16 cellular contexts compared by ENCODE assay signal in genomic region chr9:16543225-16543624, GRCh38.
DNase-seq lines count a peak whose midpoint lies in the region; ATAC-seq, FAIRE-seq and TF ChIP-seq lines count a peak whose summit lies in the region.
"Had no signal": no experiment of that assay in that cellular context is flagged by ENCODE, and none has a peak within 500 bp of the region (broad histone marks: within the 10 kb centered on the region; RNA-seq: fewer than 3 reads in every experiment).

No MANE protein-coding gene starts in this region.

- H3K4me3 ChIP-seq in H1 (ENCODE audit: extremely low read depth in 1 of 4, insufficient read depth in 2 of 4, low read depth in 3 of 4, low read length in 4 of 4): no peak overlapping the region
- no peak overlapping the region for H3K4me3 ChIP-seq in uterus
- no peak overlapping the region for H3K4me3 ChIP-seq in BE2C (ENCODE audit: low read depth, low read length)
- H3K4me3 ChIP-seq: GM23248, HAP-1 had no signal

- H3K79me2 ChIP-seq in H1 (ENCODE audit: control insufficient read depth in 1 of 2, insufficient read depth in 2 of 2, low read length in 2 of 2): no peaks in the 10 kb centered on the region; a peak in 1 of 4 replicates

- H3K27me3 ChIP-seq in H1 (replicated peaks in 1 of 4; ENCODE audit: control insufficient read depth in 3 of 4, extremely low read depth in 1 of 4, insufficient read depth in 3 of 4, low read length in 3 of 4) (no peaks in the 10 kb centered on the region), uterus (no peaks in the 10 kb centered on the region), BE2C (no peaks in the 10 kb centered on the region)

- H3K27ac ChIP-seq in H1 (ENCODE audit: low read depth, low read length) (no peak overlapping the region), uterus (peak overlapping the region; percentile 55 to 68)
- H3K27ac ChIP-seq: C4-2B, GM23248 had no signal

- H3K4me1 ChIP-seq in H1 (replicated peaks in 1 of 4; ENCODE audit: control insufficient read depth in 3 of 4, insufficient read depth in 4 of 4, low read length in 3 of 4): peaks cover 0 to 9% (median 3%) of the 10 kb centered on the region in 4 experiments; a peak in 2 of 7 replicates
- H3K4me1 ChIP-seq in uterus: peaks cover 7 to 10% of the 10 kb centered on the region in 2 donors
- H3K4me1 ChIP-seq in BE2C: 0 out of 2 replicates have a peak, but pooled peaks cover 3% of the 10 kb centered on the region
- H3K4me1 ChIP-seq: Caco-2 had no signal

- no peak overlapping the region for H2AK5ac ChIP-seq in H1 (ENCODE audit: low read depth, low read length)

- no peak overlapping the region for H2BK5ac ChIP-seq in H1 (ENCODE audit: low read depth, low read length)

- H3K79me1 ChIP-seq in H1 (ENCODE audit: low read depth, low read length): no peaks in the 10 kb centered on the region

- TF ChIP-seq POLR2A in H54 (IDR thresholded peaks at IDR 0.05; ENCODE audit: low read depth, low read length): no peak
- TF ChIP-seq POLR2A in H1 (IDR thresholded peaks at IDR 0.05; ENCODE audit: control extremely low read depth in 1 of 2, low read depth in 2 of 2, low read length in 2 of 2): no peak
- TF ChIP-seq POLR2A in uterus (IDR thresholded peaks at IDR 0.05): no peak

- peaks cover 12% of the 10 kb centered on the region for H3K36me3 Mint-ChIP-seq in nephron (ENCODE audit: low read depth)

- H3K4ac ChIP-seq in H1 (replicated peaks; ENCODE audit: insufficient read length, low read depth, low read length): no peak overlapping the region

- no peaks in the 10 kb centered on the region for H3K9me3 Mint-ChIP-seq in nephron
- H3K9me3 Mint-ChIP-seq: CD4-positive, alpha-beta T cell had no signal

- no peak overlapping the region for H3K4me3 Mint-ChIP-seq in nephron
- H3K4me3 Mint-ChIP-seq: B cell; CD4-positive, alpha-beta T cell had no signal

- peaks cover 47% of the 10 kb centered on the region for H3K4me1 Mint-ChIP-seq in nephron
- H3K4me1 Mint-ChIP-seq: B cell had no signal

- no peak overlapping the region for H3K18ac ChIP-seq in H1 (ENCODE audit: extremely low read depth, low read length)

- intact Hi-C loops in uterus (cut with DNase I; ENCODE audit: low total_unique reads): no loop called here

- no peak overlapping the region for H3K56ac ChIP-seq in H1 (replicated peaks; ENCODE audit: insufficient read length, low read depth, low read length)

- H4K20me1 ChIP-seq in H1 (replicated peaks in 1 of 2; ENCODE audit: control insufficient read depth in 1 of 2, insufficient read depth in 2 of 2, low read length in 2 of 2): no peaks in the 10 kb centered on the region

- H3K27me3 Mint-ChIP-seq in nephron (ENCODE audit: low read depth): no peaks in the 10 kb centered on the region
- H3K27me3 Mint-ChIP-seq: B cell; CD4-positive, alpha-beta T cell had no signal

- POLR2A ChIA-PET in H1 (lab: Charles Lee; ENCODE audit: partially characterized antibody): no interaction called here

- CTCF ChIA-PET in H1 (lab: Charles Lee; ENCODE audit: partially characterized antibody): interaction anchor here (0.6 to 0.9 kb wide), 2 partner anchors 19 to 410 kb away, joined by 3 to 4 read pairs; no protein-coding TSS in a partner anchor

- H2BK15ac ChIP-seq in H1 (ENCODE audit: low read length): no peak overlapping the region

- H3K23ac ChIP-seq in H1 (ENCODE audit: insufficient read length): no peak overlapping the region

- no peak overlapping the region for H3K4me2 ChIP-seq in H1 (ENCODE audit: insufficient read depth in 1 of 2, low read depth in 2 of 2, low read length in 2 of 2)

- H3K23me2 ChIP-seq in H1 (ENCODE audit: low read depth, low read length): no peaks in the 10 kb centered on the region

- TF ChIP-seq CTCF in H1 (IDR thresholded peaks at IDR 0.05; ENCODE audit: control extremely low read depth in 1 of 3, insufficient read depth in 1 of 3, low read depth in 1 of 3, low read length in 3 of 3) (no peak), nephron (IDR thresholded peaks at IDR 0.05; ENCODE audit: unreplicated experiment in 3 of 3) (no peak), uterus (IDR thresholded peaks at IDR 0.05) (no peak), BE2C (IDR thresholded peaks at IDR 0.05; ENCODE audit: low read depth, low read length) (no peak)

- H4K8ac ChIP-seq in H1 (ENCODE audit: extremely low read depth, insufficient read depth, low read length): no peak overlapping the region

- H3K9ac ChIP-seq in H1 (replicated peaks in 1 of 4; ENCODE audit: extremely low read depth in 1 of 4, low read depth in 3 of 4, low read length in 3 of 4): no peak overlapping the region
- H3K9ac ChIP-seq: GM23248 had no signal

- H3K14ac ChIP-seq in H1 (ENCODE audit: insufficient read length): no peak overlapping the region

- FAIRE-seq in H54 (lab: Jason Lieb, UNC): peak; percentile 15
- FAIRE-seq in H1 (lab: Jason Lieb, UNC): peak; percentile 7
- FAIRE-seq: D721Med, G401.6, GM12891 had no signal

- no peak overlapping the region for H4K91ac ChIP-seq in H1 (replicated peaks; ENCODE audit: insufficient read length, low read length)

- H2BK12ac ChIP-seq in H1 (ENCODE audit: low read depth, low read length): no peak overlapping the region

- H2BK120ac ChIP-seq in H1 (replicated peaks; ENCODE audit: low read depth, low read length): no peak overlapping the region

- H2BK20ac ChIP-seq in H1 (ENCODE audit: low read length): no peak overlapping the region

- no peak overlapping the region for H4K5ac ChIP-seq in H1 (ENCODE audit: insufficient read length, low read depth, low read length)

- H2AFZ ChIP-seq in H1 (ENCODE audit: low read length): no peak overlapping the region
- H2AFZ ChIP-seq: GM23248 had no signal

- H3K9me3 ChIP-seq in H1 (ENCODE audit: insufficient read depth in 2 of 2, low read depth in 1 of 2, low read length in 1 of 2) (no peaks in the 10 kb centered on the region), uterus (no peaks in the 10 kb centered on the region), BE2C (no peaks in the 10 kb centered on the region)
- H3K9me3 ChIP-seq: Caco-2, HAP-1 had no signal

- ATAC-seq in GM18858 (IDR thresholded peaks at IDR 0.05; ENCODE audit: unreplicated experiment): no peak

- H3K27ac Mint-ChIP-seq in nephron: peak overlapping the region in 2 of 3 experiments; percentile 68 to 85
- H3K27ac Mint-ChIP-seq: B cell; CD4-positive, alpha-beta T cell had no signal

- no peak for TF ChIP-seq RAD21 in H1 (IDR thresholded peaks at IDR 0.05 in 1 of 2, conservative IDR thresholded peaks at IDR 0.05 in 1 of 2; ENCODE audit: low read depth in 2 of 2, low read length in 2 of 2)

- TF ChIP-seq EP300 in H1 (IDR thresholded peaks at IDR 0.05; ENCODE audit: borderline replicate concordance in 1 of 2, low read depth in 2 of 2, low read length in 2 of 2): no peak

- 91% methylated on average over 3 of the region's 3 CpGs; no CpG with 5 or more reads in 1 of the 2 experiments for WGBS in H1 (ENCODE audit: extremely low coverage in 1 of 2, insufficient coverage in 1 of 2, insufficient read length in 1 of 2, insufficient replicate concordance in 2 of 2, low coverage in 1 of 2, low lambda C conversion rate in 2 of 2, missing lambda C conversion rate in 1 of 2), 2 experiments

- H3K36me3 ChIP-seq in H1 (ENCODE audit: control insufficient read depth in 2 of 4, insufficient read depth in 4 of 4, low read length in 3 of 4) (no peaks in the 10 kb centered on the region), uterus (no peaks in the 10 kb centered on the region), BE2C (no peaks in the 10 kb centered on the region)
- H3K36me3 ChIP-seq: HAP-1 had no signal

- no peak for DNase-seq in H54 (ENCODE audit: insufficient read length, low spot score)
- DNase-seq in H1 (ENCODE audit: low read depth in 1 of 2, low spot score in 2 of 2): no peak
- no peak for DNase-seq in uterus
- no peak for DNase-seq in BE2C
- DNase-seq in NCI-H524 treated with DMSO at 0.1 percent for 48 hours (lab: John Stamatoyannopoulos, UW): no peak
- DNase-seq: Caco-2; CD4-positive, alpha-beta T cell; GM23248 had no signal

TF ChIP-seq in H1, 55 proteins besides CTCF, POLR2A, EP300 and RAD21:
- no peak for TF ChIP-seq KDM1A (IDR thresholded peaks at IDR 0.05; ENCODE audit: borderline replicate concordance, low read length)
- no peak for TF ChIP-seq SIX5 (IDR thresholded peaks at IDR 0.05; ENCODE audit: low read depth, low read length)
- no peak for TF ChIP-seq CREB1 (IDR thresholded peaks at IDR 0.05)
- TF ChIP-seq TBP (IDR thresholded peaks at IDR 0.05; ENCODE audit: low read depth, low read length): no peak
- TF ChIP-seq SP1 (IDR thresholded peaks at IDR 0.05; ENCODE audit: low read depth, low read length): no peak
- TF ChIP-seq POLR2AphosphoS5 (IDR thresholded peaks at IDR 0.05; ENCODE audit: low read depth, low read length): no peak
- no peak for TF ChIP-seq BCL11A (IDR thresholded peaks at IDR 0.05; ENCODE audit: low read depth in 2 of 2, low read length in 2 of 2)
- no peak for TF ChIP-seq SP4 (IDR thresholded peaks at IDR 0.05; ENCODE audit: low read length)
- no peak for TF ChIP-seq POU5F1 (IDR thresholded peaks at IDR 0.05; ENCODE audit: low read depth, low read length)
- TF ChIP-seq ASH2L (IDR thresholded peaks at IDR 0.05; ENCODE audit: low read length): no peak
- TF ChIP-seq TAF1 (IDR thresholded peaks at IDR 0.05; ENCODE audit: low read depth, low read length): no peak
- TF ChIP-seq YY1 (IDR thresholded peaks at IDR 0.05; ENCODE audit: low read depth, low read length): no peak
- no peak for TF ChIP-seq FOSL1 (IDR thresholded peaks at IDR 0.05; ENCODE audit: insufficient read depth, low read depth, low read length)
- TF ChIP-seq MAX (IDR thresholded peaks at IDR 0.05): no peak
